1 cellular context compared by ENCODE assay signal in genomic region chr10:107104026-107104652, GRCh38.
TF ChIP-seq lines count a peak whose summit lies in the region.

No MANE protein-coding gene starts in this region.

TF ChIP-seq in K562, 482 proteins besides CTCF, POLR2A, EP300 and RAD21:
- TF ChIP-seq IRF2 (CRISPR knock-in tag; IDR thresholded peaks at IDR 0.05), result no peak
- TF ChIP-seq MCM2 (IDR thresholded peaks at IDR 0.05; ENCODE audit: low read depth), result no peak
- TF ChIP-seq JUND (IDR thresholded peaks at IDR 0.05; ENCODE audit: borderline replicate concordance, low read depth, low read length), result no peak
- no peak for TF ChIP-seq JUND (tag; IDR thresholded peaks at IDR 0.05; ENCODE audit: borderline replicate concordance, low read depth, low read length)
- no peak for TF ChIP-seq ARNT (IDR thresholded peaks at IDR 0.05)
- no peak for TF ChIP-seq CHCHD3 (CRISPR knock-in tag; IDR thresholded peaks at IDR 0.05)
- no peak for TF ChIP-seq RB1 (IDR thresholded peaks at IDR 0.05; ENCODE audit: low read depth)
- no peak for TF ChIP-seq ZNF436 (CRISPR knock-in tag; IDR thresholded peaks at IDR 0.05)
- TF ChIP-seq ZNF511 (CRISPR knock-in tag; IDR thresholded peaks at IDR 0.05), result no peak
- TF ChIP-seq DEAF1 (CRISPR knock-in tag; IDR thresholded peaks at IDR 0.05), result no peak
- no peak for TF ChIP-seq ELK1 (CRISPR knock-in tag; IDR thresholded peaks at IDR 0.05)
- TF ChIP-seq MAZ (CRISPR knock-in tag; conservative IDR thresholded peaks at IDR 0.05 in 1 of 2, IDR thresholded peaks at IDR 0.05 in 1 of 2), result no peak
- no peak for TF ChIP-seq SPI1 (IDR thresholded peaks at IDR 0.05; ENCODE audit: borderline replicate concordance, low read depth, low read length)
- no peak for TF ChIP-seq CBX5 (IDR thresholded peaks at IDR 0.05; ENCODE audit: borderline replicate concordance, low read depth)
